In genomic region chr2:11827547-11827946, GRCh38 we compare ENCODE assay signal across 15 cellular contexts.
DNase-seq lines count a peak whose midpoint lies in the region; ATAC-seq and TF ChIP-seq lines count a peak whose summit lies in the region.
"Had no signal": no experiment of that assay in that cellular context is flagged by ENCODE, and none has a peak within 500 bp of the region (broad histone marks: within the 10 kb centered on the region; RNA-seq: fewer than 3 reads in every experiment).

No MANE protein-coding gene starts in this region.

- H3K27me3 ChIP-seq in SU-DHL-6 (ENCODE audit: low read length) (no peaks in the 10 kb centered on the region), upper lobe of right lung (no peaks in the 10 kb centered on the region)

- H3K9ac ChIP-seq in SU-DHL-6 (ENCODE audit: low read length): no peak overlapping the region; the same call in 1 of the 2 replicates

- peaks cover 26% of the 10 kb centered on the region for H3K4me1 ChIP-seq in upper lobe of right lung

- peak overlapping the region; percentile 97 for H3K27ac ChIP-seq in SU-DHL-6 (ENCODE audit: low read depth, low read length)
- no peak overlapping the region for H3K27ac ChIP-seq in upper lobe of right lung
- H3K27ac ChIP-seq: thoracic aorta had no signal

- H3K9me2 ChIP-seq in SU-DHL-6 (replicated peaks; ENCODE audit: insufficient read depth, low read length): no peaks in the 10 kb centered on the region

- H3K4me3 ChIP-seq in SU-DHL-6 (ENCODE audit: insufficient read depth, low read length, poor library complexity, severe bottlenecking) (no peak overlapping the region), upper lobe of right lung (no peak overlapping the region)
- H3K4me3 ChIP-seq: GM23338, K562, thoracic aorta had no signal

- H3K36me3 ChIP-seq in SU-DHL-6 (ENCODE audit: low read length) (peaks cover 24% of the 10 kb centered on the region; the same call in 1 of the 2 replicates), upper lobe of right lung (peaks cover 31% of the 10 kb centered on the region)
- H3K36me3 ChIP-seq: thoracic aorta had no signal

- TF ChIP-seq CTCF in SU-DHL-6 (IDR thresholded peaks at IDR 0.05; ENCODE audit: insufficient read depth, low read length, poor library complexity, severe bottlenecking): no peak
- TF ChIP-seq CTCF in upper lobe of right lung (IDR thresholded peaks at IDR 0.05): no peak

- peak overlapping the region; percentile 4 for H3K4me2 ChIP-seq in SU-DHL-6 (ENCODE audit: low read depth, low read length, poor library complexity, severe bottlenecking)
- H3K4me2 ChIP-seq: GM23338 had no signal

- intact Hi-C loops in upper lobe of right lung (cut with DNase I): no loop called here

- peak; percentile 18 to 34 (median 24) for DNase-seq in stimulated activated CD4-positive, alpha-beta T cell treated with anti-CD3 and anti-CD28 coated beads, Interleukin-12 subunit alpha, Interleukin-12 subunit beta, amount 100 ng/mL, for 48 hours (ENCODE audit: low read depth in 2 of 3, low spot score in 1 of 3)
- DNase-seq in NCI-H2029 (lab: John Stamatoyannopoulos, UW): no peak
- DNase-seq in nucleus accumbens (lab: John Stamatoyannopoulos, UW): no peak
- no peak for DNase-seq in upper lobe of right lung
- DNase-seq: activated effector memory CD4-positive, alpha-beta T cell treated with Interleukin-2 at 50 U/mL for 16 hours; CD4-positive, alpha-beta T cell; head of caudate nucleus; NCI-H1694; SHP77 treated with DMSO at 0.1 percent for 48 hours had no signal

- no peak overlapping the region for H2AFZ ChIP-seq in SU-DHL-6 (ENCODE audit: low read depth, low read length, severe bottlenecking)
- H2AFZ ChIP-seq: GM23338 had no signal

- H3K79me2 ChIP-seq in SU-DHL-6 (ENCODE audit: insufficient read depth, low read length): no peaks in the 10 kb centered on the region

- H4K20me1 ChIP-seq in SU-DHL-6 (ENCODE audit: low read depth, low read length): no peaks in the 10 kb centered on the region

- H3K9me3 ChIP-seq in SU-DHL-6 (ENCODE audit: insufficient read depth, low read length): no peaks in the 10 kb centered on the region
- no peaks in the 10 kb centered on the region for H3K9me3 ChIP-seq in upper lobe of right lung
- H3K9me3 ChIP-seq: thoracic aorta had no signal

- peaks cover 54% of the 10 kb centered on the region for H3F3A ChIP-seq in SU-DHL-6 (ENCODE audit: insufficient read depth)

- ATAC-seq in GM18868 (IDR thresholded peaks at IDR 0.05; ENCODE audit: unreplicated experiment) (peak; percentile 34), GM21723 (IDR thresholded peaks at IDR 0.05; ENCODE audit: unreplicated experiment) (peak; percentile 41), upper lobe of right lung (no peak)
- ATAC-seq: GM23338, K562 had no signal

Comparison
In these comparisons a context has a peak if more than half of its experiments do, and no peak if none do; other contexts are left out.
1. DNase-seq: peak in stimulated activated CD4-positive, alpha-beta T cell treated with anti-CD3 and anti-CD28 coated beads, Interleukin-12 subunit alpha, Interleukin-12 subunit beta, amount 100 ng/mL, for 48 hours (3 of 3); none in NCI-H2029 (single experiment), nucleus accumbens (0 of 56) and upper lobe of right lung (single experiment).